Comparison of ENCODE assay signal across 8 cellular contexts in the genomic region with DNA sequence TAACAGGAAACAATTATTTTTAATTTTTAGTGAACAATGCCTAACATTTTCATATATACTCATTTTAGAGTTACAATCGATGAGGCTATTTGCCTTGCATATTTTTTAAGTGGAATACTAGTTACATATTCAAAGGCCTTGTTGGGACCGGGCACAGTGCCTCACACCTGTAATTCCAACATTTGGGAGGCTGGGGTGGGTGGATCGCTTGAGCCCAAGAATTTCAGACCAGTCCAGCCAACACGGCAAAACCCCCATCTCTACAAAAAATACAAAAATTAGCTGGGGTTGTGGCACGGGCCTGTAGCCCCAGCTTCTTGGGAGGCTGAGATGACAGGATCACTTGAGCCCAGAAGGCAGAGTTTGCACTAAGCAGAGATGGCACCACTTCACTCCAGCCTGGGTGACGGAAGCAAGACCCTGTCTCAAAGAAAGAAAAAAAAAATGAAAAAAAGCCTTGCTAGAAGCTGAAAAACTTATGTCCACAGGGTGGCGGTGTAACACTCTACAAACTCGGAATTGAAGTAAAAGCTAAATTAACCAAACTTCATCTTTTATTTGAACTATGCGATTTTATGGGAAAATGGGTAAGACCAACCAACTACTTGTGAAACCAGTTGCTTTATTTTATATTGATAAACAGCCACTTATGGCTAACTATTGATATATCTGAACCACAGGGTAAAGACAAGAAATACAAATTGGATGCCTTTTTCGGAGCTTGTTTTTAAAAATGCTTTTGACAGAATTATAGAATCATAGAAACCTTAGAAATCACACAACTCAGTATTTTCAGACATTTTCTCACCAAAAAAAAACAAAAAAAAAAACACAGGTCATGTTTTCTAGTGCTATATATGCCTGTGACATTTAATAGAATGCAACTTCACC. TPM values are rescaled to one million over a fixed set of nuclear protein-coding genes. Genes with fewer than 3 reads are reported as not detected.
DNase-seq lines count a peak whose midpoint lies in the region; ATAC-seq and TF ChIP-seq lines count a peak whose summit lies in the region.

No MANE protein-coding gene starts in this region.

- H3K9me3 Mint-ChIP-seq in CD4-positive, CD25-positive, alpha-beta regulatory T cell = no peaks in the 10 kb centered on the region
- no peaks in the 10 kb centered on the region for H3K9me3 Mint-ChIP-seq in effector memory CD8-positive, alpha-beta T cell
- no peaks in the 10 kb centered on the region for H3K9me3 Mint-ChIP-seq in stimulated activated naive CD8-positive, alpha-beta T cell treated with anti-CD3 and anti-CD28 coated beads, Interleukin-15, amount 100 ng/mL, for 72 hours

- H3K9me3 ChIP-seq in CD4-positive, CD25-positive, alpha-beta regulatory T cell (ENCODE audit: control insufficient read depth in 2 of 2, low read length in 2 of 2) = no peaks in the 10 kb centered on the region
- no peaks in the 10 kb centered on the region for H3K9me3 ChIP-seq in HEK293 (ENCODE audit: control insufficient read depth, insufficient read depth, low read depth, low read length)

- H3K36me3 Mint-ChIP-seq in CD4-positive, CD25-positive, alpha-beta regulatory T cell = no peaks in the 10 kb centered on the region
- H3K36me3 Mint-ChIP-seq in effector memory CD8-positive, alpha-beta T cell (ENCODE audit: insufficient read depth) = no peaks in the 10 kb centered on the region

- H3K4me3 Mint-ChIP-seq in CD4-positive, CD25-positive, alpha-beta regulatory T cell = no peak overlapping the region
- H3K4me3 Mint-ChIP-seq in effector memory CD8-positive, alpha-beta T cell = no peak overlapping the region
- H3K4me3 Mint-ChIP-seq in stimulated activated naive CD8-positive, alpha-beta T cell treated with anti-CD3 and anti-CD28 coated beads, Interleukin-15, amount 100 ng/mL, for 72 hours = no peak overlapping the region

- no peaks in the 10 kb centered on the region for H3K4me1 Mint-ChIP-seq in CD4-positive, CD25-positive, alpha-beta regulatory T cell
- H3K4me1 Mint-ChIP-seq in effector memory CD8-positive, alpha-beta T cell (ENCODE audit: low read depth in 2 of 2) = no peaks in the 10 kb centered on the region
- no peaks in the 10 kb centered on the region for H3K4me1 Mint-ChIP-seq in stimulated activated naive CD8-positive, alpha-beta T cell treated with anti-CD3 and anti-CD28 coated beads, Interleukin-15, amount 100 ng/mL, for 72 hours

- TF ChIP-seq CTCF in HEK293 (tag by site-specific recombination; IDR thresholded peaks at IDR 0.05) = peak; percentile 43; the same call in 1 of the 2 replicates

- DNase-seq in CD4-positive, CD25-positive, alpha-beta regulatory T cell = peak; percentile 32 to 79 (median 68)
- peak; percentile 20 for DNase-seq in NCI-H524 treated with DMSO at 0.1 percent for 48 hours (lab: John Stamatoyannopoulos, UW)
- DNase-seq in activated CD4-positive, alpha-beta T cell treated with anti-CD3 and anti-CD28 coated beads, Interleukin-2, amount 50 U/mL, for 24 hours (ENCODE audit: low read depth in 1 of 2, low spot score in 1 of 2) = peak; percentile 7 to 41
- DNase-seq in effector memory CD8-positive, alpha-beta T cell = peak; percentile 62 to 65 (median 62)
- DNase-seq in mucosa of gallbladder (ENCODE audit: low spot score) = peak; percentile 65
- DNase-seq in stimulated activated naive CD8-positive, alpha-beta T cell treated with anti-CD3 and anti-CD28 coated beads, Interleukin-15, amount 100 ng/mL, for 72 hours = peak; percentile 40 to 50

- POLR2A ChIA-PET in HEK293 (lab: Yijun Ruan, JAX) = interaction anchor here (0.8 to 1.1 kb wide), 5 partner anchors 9 to 152 kb away, joined by 4 to 15 read pairs (median 5); a partner anchor contains a TSS

- H3K27ac Mint-ChIP-seq in CD4-positive, CD25-positive, alpha-beta regulatory T cell = no peak overlapping the region
- H3K27ac Mint-ChIP-seq in effector memory CD8-positive, alpha-beta T cell = no peak overlapping the region
- no peak overlapping the region for H3K27ac Mint-ChIP-seq in stimulated activated naive CD8-positive, alpha-beta T cell treated with anti-CD3 and anti-CD28 coated beads, Interleukin-15, amount 100 ng/mL, for 72 hours

- no peak overlapping the region for H3K27ac ChIP-seq in CD4-positive, CD25-positive, alpha-beta regulatory T cell (ENCODE audit: insufficient read depth, low read length, poor library complexity, severe bottlenecking)
- H3K27ac ChIP-seq in HEK293 (ENCODE audit: extremely low read depth, low read depth, low read length) = no peak overlapping the region

- no peaks in the 10 kb centered on the region for H3K36me3 ChIP-seq in CD4-positive, CD25-positive, alpha-beta regulatory T cell (ENCODE audit: control insufficient read depth, insufficient read depth, low read length)
- no peaks in the 10 kb centered on the region for H3K36me3 ChIP-seq in HEK293 (ENCODE audit: control insufficient read depth in 2 of 2, insufficient read depth in 1 of 2, low read length in 2 of 2)

- no peak overlapping the region for H3K4me3 ChIP-seq in CD4-positive, CD25-positive, alpha-beta regulatory T cell (ENCODE audit: low read depth, low read length)
- H3K4me3 ChIP-seq in HEK293 (ENCODE audit: low read depth, low read length) = no peak overlapping the region; the same call in 1 of the 2 replicates

- H3K4me1 ChIP-seq in CD4-positive, CD25-positive, alpha-beta regulatory T cell (ENCODE audit: control insufficient read depth, insufficient read depth, low read length, poor library complexity, severe bottlenecking) = no peaks in the 10 kb centered on the region
- no peaks in the 10 kb centered on the region; the same call in 1 of the 2 replicates for H3K4me1 ChIP-seq in HEK293 (ENCODE audit: control insufficient read depth, insufficient read depth, low read length)

- H3K27me3 Mint-ChIP-seq in CD4-positive, CD25-positive, alpha-beta regulatory T cell = peaks cover 69% of the 10 kb centered on the region
- H3K27me3 Mint-ChIP-seq in effector memory CD8-positive, alpha-beta T cell = peaks cover 39 to 43% of the 10 kb centered on the region in 2 donors
- H3K27me3 Mint-ChIP-seq in stimulated activated naive CD8-positive, alpha-beta T cell treated with anti-CD3 and anti-CD28 coated beads, Interleukin-15, amount 100 ng/mL, for 72 hours = peaks cover 42% of the 10 kb centered on the region

- CTCF ChIA-PET in HEK293 (lab: Yijun Ruan, JAX) = interaction anchor here (0.5 to 6.1 kb wide), 68 partner anchors 7 to 1095 kb away, joined by 3 to 118 read pairs (median 4); a partner anchor contains a TSS

- ATAC-seq in CD4-positive, CD25-positive, alpha-beta regulatory T cell (ENCODE audit: low read depth in 2 of 2) = no peak
- peak; percentile 41 for ATAC-seq in effector memory CD8-positive, alpha-beta T cell (replicated peaks)
- no peak for ATAC-seq in stimulated activated naive CD8-positive, alpha-beta T cell treated with anti-CD3 and anti-CD28 coated beads, Interleukin-15, amount 100 ng/mL, for 72 hours
- no peak for ATAC-seq in GM18502 (IDR thresholded peaks at IDR 0.05; ENCODE audit: poor library complexity, unreplicated experiment)

- H3K27me3 ChIP-seq in CD4-positive, CD25-positive, alpha-beta regulatory T cell (ENCODE audit: control insufficient read depth, insufficient read depth, low read length) = peaks cover 4% of the 10 kb centered on the region

TF ChIP-seq in HEK293, 187 proteins besides CTCF, POLR2A, EP300 and RAD21 (continues in another document):
- TF ChIP-seq, protein P1, sequence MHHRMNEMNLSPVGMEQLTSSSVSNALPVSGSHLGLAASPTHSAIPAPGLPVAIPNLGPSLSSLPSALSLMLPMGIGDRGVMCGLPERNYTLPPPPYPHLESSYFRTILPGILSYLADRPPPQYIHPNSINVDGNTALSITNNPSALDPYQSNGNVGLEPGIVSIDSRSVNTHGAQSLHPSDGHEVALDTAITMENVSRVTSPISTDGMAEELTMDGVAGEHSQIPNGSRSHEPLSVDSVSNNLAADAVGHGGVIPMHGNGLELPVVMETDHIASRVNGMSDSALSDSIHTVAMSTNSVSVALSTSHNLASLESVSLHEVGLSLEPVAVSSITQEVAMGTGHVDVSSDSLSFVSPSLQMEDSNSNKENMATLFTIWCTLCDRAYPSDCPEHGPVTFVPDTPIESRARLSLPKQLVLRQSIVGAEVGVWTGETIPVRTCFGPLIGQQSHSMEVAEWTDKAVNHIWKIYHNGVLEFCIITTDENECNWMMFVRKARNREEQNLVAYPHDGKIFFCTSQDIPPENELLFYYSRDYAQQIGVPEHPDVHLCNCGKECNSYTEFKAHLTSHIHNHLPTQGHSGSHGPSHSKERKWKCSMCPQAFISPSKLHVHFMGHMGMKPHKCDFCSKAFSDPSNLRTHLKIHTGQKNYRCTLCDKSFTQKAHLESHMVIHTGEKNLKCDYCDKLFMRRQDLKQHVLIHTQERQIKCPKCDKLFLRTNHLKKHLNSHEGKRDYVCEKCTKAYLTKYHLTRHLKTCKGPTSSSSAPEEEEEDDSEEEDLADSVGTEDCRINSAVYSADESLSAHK (tag by site-specific recombination; IDR thresholded peaks at IDR 0.05) = no peak
- TF ChIP-seq, protein P2, sequence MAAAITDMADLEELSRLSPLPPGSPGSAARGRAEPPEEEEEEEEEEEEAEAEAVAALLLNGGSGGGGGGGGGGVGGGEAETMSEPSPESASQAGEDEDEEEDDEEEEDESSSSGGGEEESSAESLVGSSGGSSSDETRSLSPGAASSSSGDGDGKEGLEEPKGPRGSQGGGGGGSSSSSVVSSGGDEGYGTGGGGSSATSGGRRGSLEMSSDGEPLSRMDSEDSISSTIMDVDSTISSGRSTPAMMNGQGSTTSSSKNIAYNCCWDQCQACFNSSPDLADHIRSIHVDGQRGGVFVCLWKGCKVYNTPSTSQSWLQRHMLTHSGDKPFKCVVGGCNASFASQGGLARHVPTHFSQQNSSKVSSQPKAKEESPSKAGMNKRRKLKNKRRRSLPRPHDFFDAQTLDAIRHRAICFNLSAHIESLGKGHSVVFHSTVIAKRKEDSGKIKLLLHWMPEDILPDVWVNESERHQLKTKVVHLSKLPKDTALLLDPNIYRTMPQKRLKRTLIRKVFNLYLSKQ (tag by site-specific recombination; IDR thresholded peaks at IDR 0.05; ENCODE audit: borderline replicate concordance) = no peak
- peak; percentile 65; the same call in 1 of the 2 replicates for TF ChIP-seq ZNF660 (tag by site-specific recombination; IDR thresholded peaks at IDR 0.05)
- TF ChIP-seq, protein P3, sequence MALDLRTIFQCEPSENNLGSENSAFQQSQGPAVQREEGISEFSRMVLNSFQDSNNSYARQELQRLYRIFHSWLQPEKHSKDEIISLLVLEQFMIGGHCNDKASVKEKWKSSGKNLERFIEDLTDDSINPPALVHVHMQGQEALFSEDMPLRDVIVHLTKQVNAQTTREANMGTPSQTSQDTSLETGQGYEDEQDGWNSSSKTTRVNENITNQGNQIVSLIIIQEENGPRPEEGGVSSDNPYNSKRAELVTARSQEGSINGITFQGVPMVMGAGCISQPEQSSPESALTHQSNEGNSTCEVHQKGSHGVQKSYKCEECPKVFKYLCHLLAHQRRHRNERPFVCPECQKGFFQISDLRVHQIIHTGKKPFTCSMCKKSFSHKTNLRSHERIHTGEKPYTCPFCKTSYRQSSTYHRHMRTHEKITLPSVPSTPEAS (tag by site-specific recombination; IDR thresholded peaks at IDR 0.05) = no peak

RNA-seq across cellular contexts. Expression of a gene that starts 24.1 kb away (rescaled TPM):
- total RNA-seq in CD4-positive, CD25-positive, alpha-beta regulatory T cell = not detected
- polyA plus RNA-seq in CD4-positive, CD25-positive, alpha-beta regulatory T cell = not detected
- total RNA-seq in mucosa of gallbladder = 0.12 TPM

RNA-seq across cellular contexts. Expression of a gene that starts 32.7 kb away (rescaled TPM):
- 1.3 TPM for total RNA-seq in CD4-positive, CD25-positive, alpha-beta regulatory T cell
- polyA plus RNA-seq in CD4-positive, CD25-positive, alpha-beta regulatory T cell = 1 to 10 TPM; 2.9 to 5.5 (median 3.4) TPM
- total RNA-seq in mucosa of gallbladder = 11.7 TPM
